In the genomic region with DNA sequence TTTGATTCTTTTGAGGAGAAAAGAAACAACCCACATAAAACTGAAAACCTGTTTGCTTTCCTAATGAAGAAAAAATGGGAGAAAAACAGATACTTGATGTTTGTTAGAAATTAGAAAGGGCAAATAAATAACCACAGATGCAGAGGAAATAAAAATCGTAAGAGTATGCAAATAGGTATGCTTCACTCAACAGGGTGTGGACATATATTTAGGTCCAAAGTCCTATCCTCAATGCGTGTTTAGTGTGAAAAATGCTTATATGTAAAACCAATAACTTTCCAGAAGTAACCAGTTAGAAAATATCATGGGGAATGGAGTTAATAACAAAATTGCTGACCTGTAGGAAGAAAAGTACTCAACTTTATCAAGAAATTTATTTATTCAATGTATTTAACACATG, we compare ENCODE assay signal across 23 cellular contexts.
"Had no signal": no experiment of that assay in that cellular context is flagged by ENCODE, and none has a peak within 500 bp of the region (broad histone marks: within the 10 kb centered on the region; RNA-seq: fewer than 3 reads in every experiment).

No MANE protein-coding gene starts in this region.

- ATAC-seq: effector memory CD8-positive, alpha-beta T cell; esophagus mucosa; foreskin keratinocyte; gastrocnemius medialis; gastroesophageal sphincter; heart left ventricle; heart right ventricle had no signal

- DNase-seq: colonic mucosa; cortex of kidney; dermis blood vessel endothelial cell; dorsolateral prefrontal cortex; effector CD4-positive, alpha-beta T cell; effector CD8-positive, alpha-beta T cell; effector memory CD4-positive, alpha-beta T cell; effector memory CD8-positive, alpha-beta T cell; endodermal cell; erythroblast; esophagus squamous epithelium; foreskin fibroblast; foreskin keratinocyte; foreskin melanocyte; gastrocnemius medialis; glutamatergic neuron; heart right ventricle had no signal

- H3K4me3 ChIP-seq: colonic mucosa, coronary artery, dorsolateral prefrontal cortex, esophagus muscularis mucosa, esophagus squamous epithelium, gastrocnemius medialis, gastroesophageal sphincter, heart left ventricle, heart right ventricle had no signal

- H3K9me3 Mint-ChIP-seq: dendritic cell treated with granulocyte-macrophage colony-stimulating factor and Interleukin-4, amounts not matched to agents 40 ng/mL and 50 ng/mL, for 4 days; effector memory CD8-positive, alpha-beta T cell; endodermal cell had no signal

- H3K4me1 ChIP-seq: colonic mucosa, esophagus muscularis mucosa, esophagus squamous epithelium, foreskin keratinocyte, gastrocnemius medialis, gastroesophageal sphincter, heart left ventricle, heart right ventricle had no signal

- H3K27ac Mint-ChIP-seq: dendritic cell treated with granulocyte-macrophage colony-stimulating factor and Interleukin-4, amounts not matched to agents 40 ng/mL and 50 ng/mL, for 4 days; effector memory CD8-positive, alpha-beta T cell; endodermal cell had no signal

- H3K4me1 Mint-ChIP-seq: endodermal cell had no signal

- H3K36me3 ChIP-seq: colonic mucosa, gastrocnemius medialis, heart left ventricle, heart right ventricle had no signal

- H3K4me3 Mint-ChIP-seq: dendritic cell treated with granulocyte-macrophage colony-stimulating factor and Interleukin-4, amounts not matched to agents 40 ng/mL and 50 ng/mL, for 4 days; effector memory CD8-positive, alpha-beta T cell; endodermal cell had no signal

- H3K9me3 ChIP-seq: colonic mucosa, esophagus muscularis mucosa, esophagus squamous epithelium, gastrocnemius medialis, gastroesophageal sphincter, heart left ventricle, heart right ventricle had no signal
